10 cellular contexts compared by ENCODE assay signal in genomic region chr4:147755567-147756295, GRCh38. TPM values are rescaled to one million over a fixed set of nuclear protein-coding genes. Genes with fewer than 3 reads are reported as not detected.
DNase-seq lines count a peak whose midpoint lies in the region; ATAC-seq and TF ChIP-seq lines count a peak whose summit lies in the region.
"Had no signal": no experiment of that assay in that cellular context is flagged by ENCODE, and none has a peak within 500 bp of the region (broad histone marks: within the 10 kb centered on the region; RNA-seq: fewer than 3 reads in every experiment).

No MANE protein-coding gene starts in this region.

- no peak overlapping the region for H3K9ac ChIP-seq in PC-3 (ENCODE audit: low read length)
- no peak overlapping the region for H3K9ac ChIP-seq in Karpas-422 (ENCODE audit: low read length)

- CTCF ChIA-PET in PC-3 (lab: Charles Lee) = no interaction called here

- no peaks in the 10 kb centered on the region for H3K9me2 ChIP-seq in PC-3 (replicated peaks; ENCODE audit: low read length)
- no peaks in the 10 kb centered on the region for H3K9me2 ChIP-seq in Karpas-422 (replicated peaks; ENCODE audit: insufficient read depth, low read length)

- ATAC-seq in PC-3 (peak; percentile 19; the same call in 1 of the 2 replicates), sciatic nerve (peak; percentile 71), HG03457 (IDR thresholded peaks at IDR 0.05; ENCODE audit: unreplicated experiment) (no peak)

- H3K4me3 ChIP-seq in PC-3 (ENCODE audit: low read length) = no peak overlapping the region
- H3K4me3 ChIP-seq in fibroblast of villous mesenchyme (ENCODE audit: low read depth, low read length) = no peak overlapping the region
- no peak overlapping the region for H3K4me3 ChIP-seq in Karpas-422 (ENCODE audit: low read length)

- no peak overlapping the region for H3K4me2 ChIP-seq in PC-3 (ENCODE audit: low read length)
- no peak overlapping the region for H3K4me2 ChIP-seq in Karpas-422 (ENCODE audit: low read depth, low read length, poor library complexity, severe bottlenecking)

- H2AFZ ChIP-seq in PC-3 (ENCODE audit: low read length) (no peak overlapping the region), Karpas-422 (ENCODE audit: low read length) (no peak overlapping the region)

- no peak overlapping the region for H3K27ac ChIP-seq in PC-3 (ENCODE audit: low read length)
- no peak overlapping the region for H3K27ac ChIP-seq in Karpas-422 (ENCODE audit: low read length)

- H3K4me1 ChIP-seq in PC-3 (ENCODE audit: insufficient read depth, low read length) (peaks cover 42% of the 10 kb centered on the region), Karpas-422 (ENCODE audit: low read length) (no peaks in the 10 kb centered on the region)

- DNase-seq in GM03348 (ENCODE audit: low spot score) (peak; percentile 56), PC-3 (no peak), fibroblast of villous mesenchyme (ENCODE audit: low read depth) (peak; percentile 55), sciatic nerve (ENCODE audit: low spot score) (no peak), NCI-H524 (lab: John Stamatoyannopoulos, UW) (no peak), Karpas-422 (no peak), DMS153 (lab: John Stamatoyannopoulos, UW) (no peak)
- DNase-seq: KG1, NCI-H526 had no signal

- TF ChIP-seq CTCF in PC-3 (conservative IDR thresholded peaks at IDR 0.05; ENCODE audit: low read depth, low read length) = no peak
- TF ChIP-seq CTCF in fibroblast of villous mesenchyme (IDR thresholded peaks at IDR 0.05; ENCODE audit: insufficient read depth, low read depth, low read length) = no peak

- H4K20me1 ChIP-seq in PC-3 (ENCODE audit: low read length) (no peaks in the 10 kb centered on the region), Karpas-422 (ENCODE audit: insufficient read depth, low read depth, low read length) (no peaks in the 10 kb centered on the region)

- H3K79me2 ChIP-seq in PC-3 (ENCODE audit: low read length) (peaks cover 36% of the 10 kb centered on the region), Karpas-422 (ENCODE audit: low read length) (no peaks in the 10 kb centered on the region)

- no peaks in the 10 kb centered on the region for H3K27me3 ChIP-seq in PC-3 (ENCODE audit: low read length)
- no peaks in the 10 kb centered on the region; the same call in 1 of the 2 replicates for H3K27me3 ChIP-seq in Karpas-422 (ENCODE audit: low read length)

- H3K36me3 ChIP-seq in PC-3 (ENCODE audit: low read depth, low read length) (no peaks in the 10 kb centered on the region), Karpas-422 (ENCODE audit: insufficient read depth, low read length) (no peaks in the 10 kb centered on the region)

- POLR2A ChIA-PET in PC-3 (lab: Charles Lee; ENCODE audit: unreplicated experiment) = no interaction called here

- intact Hi-C loops in PC-3 (cut with micrococcal nuclease) (no loop called here), sciatic nerve (cut with DNase I) (no loop called here)

- BruUV-seq in PC-3 (replicated peaks; lab: Mats Ljungman, UMichigan) = no TSS peak

- H3F3A ChIP-seq in PC-3 (ENCODE audit: low read length, unreplicated experiment) = peaks cover 4% of the 10 kb centered on the region

- H3K9me3 ChIP-seq in PC-3 (ENCODE audit: low read length) = no peaks in the 10 kb centered on the region
- H3K9me3 ChIP-seq in Karpas-422 (ENCODE audit: low read length) = no peaks in the 10 kb centered on the region

RNA-seq across cellular contexts. Expression of gene ARHGAP10, which starts 23.8 kb away (rescaled TPM):
- 9.0 and 12.0 TPM in 2 replicates for total RNA-seq in PC-3 (2014; rRNA removed)
- 41.2 and 41.5 TPM in 2 replicates for total RNA-seq in fibroblast of villous mesenchyme
- total RNA-seq in sciatic nerve = 89.2 TPM
- 0.41 TPM in 1 of 2 replicates, not detected in the other for total RNA-seq in Karpas-422 (2014; rRNA removed; shearing (Covaris generic); ENCODE audit: low replicate concordance)

Comparison
In these comparisons a context has a peak if more than half of its experiments do, and no peak if none do; other contexts are left out.
1. DNase-seq: peak in GM03348 (single experiment) and fibroblast of villous mesenchyme (single experiment); none in PC-3 (single experiment), sciatic nerve (single experiment), NCI-H524 (0 of 2), Karpas-422 (single experiment) and DMS153 (single experiment).